Comparison of ENCODE assay signal across 17 cellular contexts in genomic region chr1:64839732-64840405, GRCh38.
DNase-seq lines count a peak whose midpoint lies in the region; ATAC-seq and TF ChIP-seq lines count a peak whose summit lies in the region.
"Had no signal": no experiment of that assay in that cellular context is flagged by ENCODE, and none has a peak within 500 bp of the region (broad histone marks: within the 10 kb centered on the region; RNA-seq: fewer than 3 reads in every experiment).

No MANE protein-coding gene starts in this region.

- CTCF ChIA-PET in naive thymus-derived CD4-positive, alpha-beta T cell (lab: Charles Lee) = no interaction called here
- CTCF ChIA-PET in CD4-positive, alpha-beta memory T cell (lab: Charles Lee; ENCODE audit: partially characterized antibody) = interaction anchor here (1.3 kb wide), 1 partner anchor 9 kb away, joined by 4 read pairs; no protein-coding TSS in a partner anchor

- intact Hi-C loops in natural killer cell (cut with micrococcal nuclease) = no loop called here
- intact Hi-C loops in dendritic cell treated with granulocyte-macrophage colony-stimulating factor and Interleukin-4, amounts not matched to agents 40 ng/mL and 50 ng/mL, for 4 days (cut with micrococcal nuclease) = no loop called here
- intact Hi-C loops in naive thymus-derived CD4-positive, alpha-beta T cell (cut with micrococcal nuclease) = no loop called here
- intact Hi-C loops in CD4-positive, alpha-beta memory T cell (cut with micrococcal nuclease) = no loop called here

- H3K27me3 Mint-ChIP-seq in natural killer cell (ENCODE audit: low read depth in 2 of 2) = no peaks in the 10 kb centered on the region
- H3K27me3 Mint-ChIP-seq in natural killer cell treated with Interleukin-12 subunit alpha and Interleukin-12 subunit beta and Interleukin-15 and Interleukin-18, amount 100 ng/mL, for 72 hours = no peaks in the 10 kb centered on the region
- no peaks in the 10 kb centered on the region for H3K27me3 Mint-ChIP-seq in dendritic cell treated with granulocyte-macrophage colony-stimulating factor and Interleukin-4, amounts not matched to agents 40 ng/mL and 50 ng/mL, for 4 days
- H3K27me3 Mint-ChIP-seq in naive thymus-derived CD4-positive, alpha-beta T cell = no peaks in the 10 kb centered on the region
- no peaks in the 10 kb centered on the region for H3K27me3 Mint-ChIP-seq in CD4-positive, alpha-beta memory T cell

- ATAC-seq in natural killer cell = no peak
- ATAC-seq in natural killer cell treated with Interleukin-12 subunit alpha and Interleukin-12 subunit beta and Interleukin-15 and Interleukin-18, amount 100 ng/mL, for 72 hours = no peak
- ATAC-seq in naive thymus-derived CD4-positive, alpha-beta T cell = no peak
- no peak for ATAC-seq in stimulated activated effector memory CD8-positive, alpha-beta T cell treated with anti-CD3 and anti-CD28 coated beads, Interleukin-12 subunit alpha, Interleukin-12 subunit beta, amount 100 ng/mL, for 72 hours
- ATAC-seq in HG02763 (IDR thresholded peaks at IDR 0.05; ENCODE audit: unreplicated experiment) = no peak
- ATAC-seq: CD8-positive, alpha-beta T cell had no signal

- peak overlapping the region; percentile 31 to 67 for H3K27ac Mint-ChIP-seq in natural killer cell
- H3K27ac Mint-ChIP-seq in natural killer cell treated with Interleukin-12 subunit alpha and Interleukin-12 subunit beta and Interleukin-15 and Interleukin-18, amount 100 ng/mL, for 72 hours = no peak overlapping the region
- H3K27ac Mint-ChIP-seq in dendritic cell treated with granulocyte-macrophage colony-stimulating factor and Interleukin-4, amounts not matched to agents 40 ng/mL and 50 ng/mL, for 4 days = peak overlapping the region; percentile 45
- H3K27ac Mint-ChIP-seq in naive thymus-derived CD4-positive, alpha-beta T cell = peak overlapping the region in 6 of 9 donors; percentile 6 to 78 (median 48)
- peak overlapping the region; percentile 60 for H3K27ac Mint-ChIP-seq in stimulated activated effector memory CD8-positive, alpha-beta T cell treated with anti-CD3 and anti-CD28 coated beads, Interleukin-12 subunit alpha, Interleukin-12 subunit beta, amount 100 ng/mL, for 72 hours
- H3K27ac Mint-ChIP-seq in CD4-positive, alpha-beta memory T cell = peak overlapping the region in 1 of 7 donors; percentile 88
- H3K27ac Mint-ChIP-seq: HFFc6 had no signal

- H3K36me3 ChIP-seq in naive thymus-derived CD4-positive, alpha-beta T cell (ENCODE audit: control insufficient read depth in 2 of 3, insufficient read depth in 3 of 3, low read length in 3 of 3) = peaks cover 54 to 93% (median 59%) of the 10 kb centered on the region in 3 experiments
- H3K36me3 ChIP-seq in CD4-positive, alpha-beta memory T cell (ENCODE audit: insufficient read depth, low read length) = peaks cover 89% of the 10 kb centered on the region

- DNase-seq in natural killer cell = no peak
- no peak for DNase-seq in natural killer cell treated with Interleukin-12 subunit alpha and Interleukin-12 subunit beta and Interleukin-15 and Interleukin-18, amount 100 ng/mL, for 72 hours (ENCODE audit: low spot score)
- DNase-seq in naive thymus-derived CD4-positive, alpha-beta T cell = no peak
- DNase-seq in stimulated activated effector memory CD8-positive, alpha-beta T cell treated with anti-CD3 and anti-CD28 coated beads, Interleukin-12 subunit alpha, Interleukin-12 subunit beta, amount 100 ng/mL, for 72 hours (ENCODE audit: low spot score in 2 of 2) = no peak
- no peak for DNase-seq in activated CD8-positive, alpha-beta memory T cell treated with anti-CD3 and anti-CD28 coated beads, Interleukin-2, amount 50 U/mL, for 4 hours
- DNase-seq in CD4-positive, alpha-beta memory T cell = no peak
- DNase-seq: Calu3; CD8-positive, alpha-beta T cell; HFFc6; KG1; NCI-H1417 treated with DMSO at 0.1 percent for 48 hours; NCI-H1930; OCI-M1; Right ventricle myocardium superior had no signal

- no peaks in the 10 kb centered on the region for H3K9me3 Mint-ChIP-seq in natural killer cell
- H3K9me3 Mint-ChIP-seq in natural killer cell treated with Interleukin-12 subunit alpha and Interleukin-12 subunit beta and Interleukin-15 and Interleukin-18, amount 100 ng/mL, for 72 hours = no peaks in the 10 kb centered on the region
- H3K9me3 Mint-ChIP-seq in dendritic cell treated with granulocyte-macrophage colony-stimulating factor and Interleukin-4, amounts not matched to agents 40 ng/mL and 50 ng/mL, for 4 days = no peaks in the 10 kb centered on the region
- peaks cover 0 to 2% (median 0%) of the 10 kb centered on the region in 11 donors for H3K9me3 Mint-ChIP-seq in naive thymus-derived CD4-positive, alpha-beta T cell
- H3K9me3 Mint-ChIP-seq in stimulated activated effector memory CD8-positive, alpha-beta T cell treated with anti-CD3 and anti-CD28 coated beads, Interleukin-12 subunit alpha, Interleukin-12 subunit beta, amount 100 ng/mL, for 72 hours = no peaks in the 10 kb centered on the region
- no peaks in the 10 kb centered on the region for H3K9me3 Mint-ChIP-seq in CD4-positive, alpha-beta memory T cell
- H3K9me3 Mint-ChIP-seq: CD8-positive, alpha-beta T cell; HFFc6 had no signal

- H3K27me3 ChIP-seq in naive thymus-derived CD4-positive, alpha-beta T cell (ENCODE audit: control insufficient read depth in 2 of 2, insufficient read depth in 2 of 2, low read length in 2 of 2) = no peaks in the 10 kb centered on the region
- H3K27me3 ChIP-seq in CD4-positive, alpha-beta memory T cell (ENCODE audit: insufficient read depth, low read length) = no peaks in the 10 kb centered on the region
- H3K27me3 ChIP-seq: BLaER1 had no signal

- H3K4me1 Mint-ChIP-seq in natural killer cell = peaks cover 0 to 7% of the 10 kb centered on the region in 2 donors
- peaks cover 0 to 4% of the 10 kb centered on the region in 2 donors for H3K4me1 Mint-ChIP-seq in natural killer cell treated with Interleukin-12 subunit alpha and Interleukin-12 subunit beta and Interleukin-15 and Interleukin-18, amount 100 ng/mL, for 72 hours (ENCODE audit: low read depth in 2 of 2)
- peaks cover 32% of the 10 kb centered on the region for H3K4me1 Mint-ChIP-seq in dendritic cell treated with granulocyte-macrophage colony-stimulating factor and Interleukin-4, amounts not matched to agents 40 ng/mL and 50 ng/mL, for 4 days (ENCODE audit: low read depth)
- H3K4me1 Mint-ChIP-seq in naive thymus-derived CD4-positive, alpha-beta T cell = peaks cover 0 to 6% (median 0%) of the 10 kb centered on the region in 7 donors
- peaks cover 4% of the 10 kb centered on the region for H3K4me1 Mint-ChIP-seq in stimulated activated effector memory CD8-positive, alpha-beta T cell treated with anti-CD3 and anti-CD28 coated beads, Interleukin-12 subunit alpha, Interleukin-12 subunit beta, amount 100 ng/mL, for 72 hours
- peaks cover 0 to 2% (median 0%) of the 10 kb centered on the region in 4 donors for H3K4me1 Mint-ChIP-seq in CD4-positive, alpha-beta memory T cell

- no peaks in the 10 kb centered on the region for H3K4me1 ChIP-seq in naive thymus-derived CD4-positive, alpha-beta T cell (ENCODE audit: control insufficient read depth in 2 of 2, insufficient read depth in 2 of 2, low read length in 2 of 2)
- no peaks in the 10 kb centered on the region for H3K4me1 ChIP-seq in CD4-positive, alpha-beta memory T cell (ENCODE audit: insufficient read depth, low read length)

- H3K36me3 Mint-ChIP-seq in natural killer cell = peaks cover 38% of the 10 kb centered on the region
- H3K36me3 Mint-ChIP-seq in natural killer cell treated with Interleukin-12 subunit alpha and Interleukin-12 subunit beta and Interleukin-15 and Interleukin-18, amount 100 ng/mL, for 72 hours = peaks cover 18% of the 10 kb centered on the region
- peaks cover 89% of the 10 kb centered on the region for H3K36me3 Mint-ChIP-seq in dendritic cell treated with granulocyte-macrophage colony-stimulating factor and Interleukin-4, amounts not matched to agents 40 ng/mL and 50 ng/mL, for 4 days (ENCODE audit: low read depth)
- peaks cover 12 to 69% (median 38%) of the 10 kb centered on the region in 5 donors for H3K36me3 Mint-ChIP-seq in naive thymus-derived CD4-positive, alpha-beta T cell
- H3K36me3 Mint-ChIP-seq in stimulated activated effector memory CD8-positive, alpha-beta T cell treated with anti-CD3 and anti-CD28 coated beads, Interleukin-12 subunit alpha, Interleukin-12 subunit beta, amount 100 ng/mL, for 72 hours = peaks cover 97% of the 10 kb centered on the region
- peaks cover 69 to 92% of the 10 kb centered on the region in 2 donors for H3K36me3 Mint-ChIP-seq in CD4-positive, alpha-beta memory T cell

- no peak overlapping the region for H3K4me3 ChIP-seq in naive thymus-derived CD4-positive, alpha-beta T cell (ENCODE audit: low read length)
- H3K4me3 ChIP-seq in CD4-positive, alpha-beta memory T cell (ENCODE audit: low read length in 2 of 2) = no peak overlapping the region
- H3K4me3 ChIP-seq: BLaER1 had no signal

- no peak overlapping the region for H3K4me3 Mint-ChIP-seq in natural killer cell
- H3K4me3 Mint-ChIP-seq in natural killer cell treated with Interleukin-12 subunit alpha and Interleukin-12 subunit beta and Interleukin-15 and Interleukin-18, amount 100 ng/mL, for 72 hours = no peak overlapping the region
- no peak overlapping the region for H3K4me3 Mint-ChIP-seq in dendritic cell treated with granulocyte-macrophage colony-stimulating factor and Interleukin-4, amounts not matched to agents 40 ng/mL and 50 ng/mL, for 4 days
- H3K4me3 Mint-ChIP-seq in naive thymus-derived CD4-positive, alpha-beta T cell = no peak overlapping the region
- no peak overlapping the region for H3K4me3 Mint-ChIP-seq in stimulated activated effector memory CD8-positive, alpha-beta T cell treated with anti-CD3 and anti-CD28 coated beads, Interleukin-12 subunit alpha, Interleukin-12 subunit beta, amount 100 ng/mL, for 72 hours
- no peak overlapping the region for H3K4me3 Mint-ChIP-seq in CD4-positive, alpha-beta memory T cell
- H3K4me3 Mint-ChIP-seq: CD8-positive, alpha-beta T cell; HFFc6 had no signal

- no peak for TF ChIP-seq CTCF in natural killer cell (IDR thresholded peaks at IDR 0.05)

- H3K9me3 ChIP-seq in naive thymus-derived CD4-positive, alpha-beta T cell (ENCODE audit: control insufficient read depth in 2 of 3, low read length in 3 of 3) = no peaks in the 10 kb centered on the region
- no peaks in the 10 kb centered on the region for H3K9me3 ChIP-seq in CD4-positive, alpha-beta memory T cell (ENCODE audit: control insufficient read depth in 1 of 2, low read length in 2 of 2)
- H3K9me3 ChIP-seq: BLaER1 had no signal

- no peak overlapping the region for H3K27ac ChIP-seq in naive thymus-derived CD4-positive, alpha-beta T cell (ENCODE audit: low read depth, low read length)
- H3K27ac ChIP-seq in CD4-positive, alpha-beta memory T cell (ENCODE audit: low read depth, low read length) = no peak overlapping the region
- H3K27ac ChIP-seq: BLaER1 had no signal

- POLR2A ChIA-PET in naive thymus-derived CD4-positive, alpha-beta T cell (lab: Charles Lee) = no interaction called here
- POLR2A ChIA-PET in CD4-positive, alpha-beta memory T cell (lab: Charles Lee; ENCODE audit: partially characterized antibody) = interaction anchor here (1.6 kb wide), 1 partner anchor 38 kb away, joined by 8 read pairs; no protein-coding TSS in a partner anchor

Comparison
In these comparisons a context has a peak if more than half of its experiments do, and no peak if none do; other contexts are left out.
1. H3K27ac Mint-ChIP-seq: peak in natural killer cell (2 of 2), dendritic cell treated with granulocyte-macrophage colony-stimulating factor and Interleukin-4, amounts not matched to agents 40 ng/mL and 50 ng/mL, for 4 days (single experiment), naive thymus-derived CD4-positive, alpha-beta T cell (6 of 9) and stimulated activated effector memory CD8-positive, alpha-beta T cell treated with anti-CD3 and anti-CD28 coated beads, Interleukin-12 subunit alpha, Interleukin-12 subunit beta, amount 100 ng/mL, for 72 hours (single experiment); none in natural killer cell treated with Interleukin-12 subunit alpha and Interleukin-12 subunit beta and Interleukin-15 and Interleukin-18, amount 100 ng/mL, for 72 hours (0 of 2).